ENCODE assay signal across 7 cellular contexts in genomic region chr1:243055091-243055490, GRCh38.
DNase-seq lines count a peak whose midpoint lies in the region; ATAC-seq, FAIRE-seq and TF ChIP-seq lines count a peak whose summit lies in the region.
"Not testable (repeated sequence)": the region's sequence is repeated elsewhere in the genome, so short reads cannot be mapped to it uniquely, and the experiment has no call there.

No MANE protein-coding gene starts in this region.

- not testable (repeated sequence) for H3K4me3 Mint-ChIP-seq in GM23338

- not testable (repeated sequence) for H3K4me2 ChIP-seq in GM23338

- not testable (repeated sequence) for H3F3A ChIP-seq in GM23338 (replicated peaks; ENCODE audit: low read depth)

- not testable (repeated sequence) for H2AFZ ChIP-seq in GM23338

- in situ Hi-C loops in GM13976 (cut with MboI; ENCODE audit: low sequenced_read_pairs, unreplicated experiment) = not testable (repeated sequence)

- not testable (repeated sequence) for H3K9me2 ChIP-seq in GM23338 (ENCODE audit: insufficient read depth)

- H3K9me3 ChIP-seq in RWPE2 (ENCODE audit: severe bottlenecking) = not testable (repeated sequence)

- not testable (repeated sequence) for TF ChIP-seq CTCF in D721Med (IDR thresholded peaks at IDR 0.05; ENCODE audit: insufficient read depth, missing control alignments); GM13976 (IDR thresholded peaks at IDR 0.05; ENCODE audit: borderline replicate concordance, control extremely low read depth, extremely low read depth, insufficient read depth, missing control alignments); RWPE2 (IDR thresholded peaks at IDR 0.05; ENCODE audit: poor library complexity, severe bottlenecking)
- 0 out of 4 replicates have a peak, but pooled peaks of 1 of the 2 experiments have one; percentile 4 for TF ChIP-seq CTCF in GM23338 (conservative IDR thresholded peaks at IDR 0.05; ENCODE audit: low read depth in 2 of 2)

- H3K4me1 Mint-ChIP-seq in GM23338 = not testable (repeated sequence)

- H3K4me1 ChIP-seq in GM23338 (ENCODE audit: insufficient read depth); RWPE2 (ENCODE audit: insufficient read depth, poor library complexity, severe bottlenecking): not testable (repeated sequence)

- FAIRE-seq in D721Med (lab: Jason Lieb, UNC) = not testable (repeated sequence)

- not testable (repeated sequence) for H4K20me1 ChIP-seq in GM23338 (replicated peaks; ENCODE audit: insufficient read depth)

- ATAC-seq in GM23338; RWPE2 (ENCODE audit: low read depth): not testable (repeated sequence)

- not testable (repeated sequence) for H3K36me3 ChIP-seq in GM23338 (ENCODE audit: insufficient read depth); RWPE2 (ENCODE audit: low read depth)

- peak; percentile 0 for DNase-seq in D721Med (ENCODE audit: insufficient read length, low spot score)
- peak; percentile 1 for DNase-seq in GM13976 (ENCODE audit: low spot score)
- peak; percentile 0 for DNase-seq in GM23338 (ENCODE audit: low spot score)
- DNase-seq in RWPE2 (ENCODE audit: low spot score) = peak; percentile 19
- peak; percentile 0 for DNase-seq in germinal center (ENCODE audit: low spot score)
- peak; percentile 42 for DNase-seq in islet precursor cell
- peak; percentile 0 for DNase-seq in renal cortical epithelial cell (ENCODE audit: low read depth)

- not testable (repeated sequence) for H3K79me2 ChIP-seq in GM23338 (replicated peaks; ENCODE audit: insufficient read depth)

- not testable (repeated sequence) for H3K27ac ChIP-seq in GM23338 (ENCODE audit: low read depth); RWPE2 (ENCODE audit: poor library complexity, severe bottlenecking)

- H3K36me3 Mint-ChIP-seq in GM23338 (ENCODE audit: low read depth) = not testable (repeated sequence)

- not testable (repeated sequence) for H3K9me3 Mint-ChIP-seq in GM23338

- not testable (repeated sequence) for H3K27me3 ChIP-seq in GM23338 (ENCODE audit: insufficient read depth); RWPE2 (ENCODE audit: insufficient read depth, poor library complexity, severe bottlenecking)

- not testable (repeated sequence) for H3K27me3 Mint-ChIP-seq in GM23338 (ENCODE audit: insufficient read depth, low read depth, poor library complexity)

- H3K27ac Mint-ChIP-seq in GM23338 = not testable (repeated sequence)

- H3K4me3 ChIP-seq in GM23338; RWPE2 (ENCODE audit: severe bottlenecking): not testable (repeated sequence)
